Comparison of ENCODE assay signal across 18 cellular contexts in genomic region chr6:134079406-134079921, GRCh38. TPM values are rescaled to one million over a fixed set of nuclear protein-coding genes. Genes with fewer than 3 reads are reported as not detected.
DNase-seq lines count a peak whose midpoint lies in the region; ATAC-seq and TF ChIP-seq lines count a peak whose summit lies in the region.
"Had no signal": no experiment of that assay in that cellular context is flagged by ENCODE, and none has a peak within 500 bp of the region (broad histone marks: within the 10 kb centered on the region; RNA-seq: fewer than 3 reads in every experiment).

No MANE protein-coding gene starts in this region.

- H3K9ac ChIP-seq in SU-DHL-6 (ENCODE audit: low read length) (peak overlapping the region; percentile 3; the same call in 1 of the 2 replicates), neural progenitor cell (no peak overlapping the region)

- no peaks in the 10 kb centered on the region for H3K27me3 Mint-ChIP-seq in GM23338 (ENCODE audit: insufficient read depth, low read depth, poor library complexity)
- H3K27me3 Mint-ChIP-seq in neural progenitor cell (ENCODE audit: insufficient read depth, low read depth), result peaks cover 2% of the 10 kb centered on the region
- H3K27me3 Mint-ChIP-seq in CD4-positive, alpha-beta T cell, result no peaks in the 10 kb centered on the region

- H3K79me2 ChIP-seq in GM23338 (replicated peaks; ENCODE audit: insufficient read depth) (no peaks in the 10 kb centered on the region), SU-DHL-6 (ENCODE audit: insufficient read depth, low read length) (no peaks in the 10 kb centered on the region), neural progenitor cell (ENCODE audit: low read depth) (no peaks in the 10 kb centered on the region)

- CTCF ChIA-PET in CD4-positive, alpha-beta T cell (lab: Charles Lee), result no interaction called here

- H4K20me1 ChIP-seq in GM23338 (replicated peaks; ENCODE audit: insufficient read depth) (no peaks in the 10 kb centered on the region), SU-DHL-6 (ENCODE audit: low read depth, low read length) (no peaks in the 10 kb centered on the region), neural progenitor cell (ENCODE audit: low read depth) (no peaks in the 10 kb centered on the region)

- H3K27ac Mint-ChIP-seq in GM23338 (no peak overlapping the region), neural progenitor cell (no peak overlapping the region)
- H3K27ac Mint-ChIP-seq in CD4-positive, alpha-beta T cell, result no peak overlapping the region
- H3K27ac Mint-ChIP-seq: T-helper 17 cell had no signal

- TF ChIP-seq CTCF in GM23338 (conservative IDR thresholded peaks at IDR 0.05; ENCODE audit: low read depth in 2 of 2), result no peak
- TF ChIP-seq CTCF in SU-DHL-6 (IDR thresholded peaks at IDR 0.05; ENCODE audit: insufficient read depth, low read length, poor library complexity, severe bottlenecking), result no peak
- no peak for TF ChIP-seq CTCF in neural progenitor cell (IDR thresholded peaks at IDR 0.05)
- no peak for TF ChIP-seq CTCF in CD4-positive, alpha-beta T cell (IDR thresholded peaks at IDR 0.05)

- POLR2A ChIA-PET in CD4-positive, alpha-beta T cell (lab: Charles Lee), result no interaction called here

- H3K27me3 ChIP-seq in GM23338 (ENCODE audit: insufficient read depth), result no peaks in the 10 kb centered on the region
- H3K27me3 ChIP-seq in SU-DHL-6 (ENCODE audit: low read length), result no peaks in the 10 kb centered on the region
- H3K27me3 ChIP-seq in neural progenitor cell, result no peaks in the 10 kb centered on the region
- no peaks in the 10 kb centered on the region for H3K27me3 ChIP-seq in CD4-positive, alpha-beta T cell (ENCODE audit: control insufficient read depth, insufficient read depth, low read length)
- H3K27me3 ChIP-seq: Peyer's patch, SJSA1 had no signal

- H3K4me1 Mint-ChIP-seq in GM23338, result peaks cover 11% of the 10 kb centered on the region
- peaks cover 29% of the 10 kb centered on the region for H3K4me1 Mint-ChIP-seq in neural progenitor cell
- peaks cover 12% of the 10 kb centered on the region for H3K4me1 Mint-ChIP-seq in CD4-positive, alpha-beta T cell (ENCODE audit: low read depth)

- no peak for ATAC-seq in GM23338
- no peak for ATAC-seq in GM21360 (IDR thresholded peaks at IDR 0.05; ENCODE audit: unreplicated experiment)
- no peak for ATAC-seq in CD4-positive, alpha-beta T cell (ENCODE audit: poor library complexity)
- ATAC-seq: right cardiac atrium, T-helper 17 cell had no signal

- H3K9me2 ChIP-seq in GM23338 (ENCODE audit: insufficient read depth), result peaks cover 8% of the 10 kb centered on the region; the same call in 1 of the 2 replicates
- no peaks in the 10 kb centered on the region for H3K9me2 ChIP-seq in SU-DHL-6 (replicated peaks; ENCODE audit: insufficient read depth, low read length)

- H3K27ac ChIP-seq in GM23338 (ENCODE audit: low read depth) (no peak overlapping the region), SU-DHL-6 (ENCODE audit: low read depth, low read length) (peak overlapping the region; percentile 72), neural progenitor cell (no peak overlapping the region)
- no peak overlapping the region for H3K27ac ChIP-seq in CD4-positive, alpha-beta T cell (ENCODE audit: low read depth, low read length)
- H3K27ac ChIP-seq: HL-60, Peyer's patch, SJSA1 had no signal

- H3K9me3 ChIP-seq in SU-DHL-6 (ENCODE audit: insufficient read depth, low read length) (no peaks in the 10 kb centered on the region), neural progenitor cell (ENCODE audit: low read depth) (no peaks in the 10 kb centered on the region)
- no peaks in the 10 kb centered on the region for H3K9me3 ChIP-seq in CD4-positive, alpha-beta T cell (ENCODE audit: control insufficient read depth, low read length)
- H3K9me3 ChIP-seq: Peyer's patch, SJSA1 had no signal

- DNase-seq in GM23338 (ENCODE audit: low spot score) (no peak), NCI-H187 treated with DMSO at 0.1 percent for 48 hours (lab: John Stamatoyannopoulos, UW) (peak; percentile 66), neural progenitor cell (ENCODE audit: low spot score) (no peak), NCI-H1930 (lab: John Stamatoyannopoulos, UW) (no peak), hepatic stellate cell (ENCODE audit: low spot score) (no peak)
- no peak for DNase-seq in CD4-positive, alpha-beta T cell
- DNase-seq: amygdala; central memory CD4-positive, alpha-beta T cell; mesenchymal stem cell; NCI-H1694 treated with DMSO at 0.1 percent for 48 hours; right cardiac atrium; substantia nigra; T-helper 17 cell had no signal

- intact Hi-C loops in CD4-positive, alpha-beta T cell (cut with DNase I, micrococcal nuclease), result no loop called here

- H2AFZ ChIP-seq in GM23338 (0 out of 2 replicates have a peak overlapping the region, but pooled peaks have one; percentile 23), SU-DHL-6 (ENCODE audit: low read depth, low read length, severe bottlenecking) (peak overlapping the region; percentile 58), neural progenitor cell (replicated peaks) (no peak overlapping the region)

- H3K36me3 Mint-ChIP-seq in GM23338 (ENCODE audit: low read depth) (peaks cover 2% of the 10 kb centered on the region; the same call in 2 of the 3 replicates), neural progenitor cell (no peaks in the 10 kb centered on the region)
- no peaks in the 10 kb centered on the region for H3K36me3 Mint-ChIP-seq in CD4-positive, alpha-beta T cell (ENCODE audit: low read depth)

- H3K4me2 ChIP-seq in GM23338 (no peak overlapping the region), SU-DHL-6 (ENCODE audit: low read depth, low read length, poor library complexity, severe bottlenecking) (peak overlapping the region; percentile 62), neural progenitor cell (no peak overlapping the region)

- H3K4me3 Mint-ChIP-seq in GM23338 (no peak overlapping the region), neural progenitor cell (peak overlapping the region; percentile 25)
- no peak overlapping the region for H3K4me3 Mint-ChIP-seq in CD4-positive, alpha-beta T cell
- H3K4me3 Mint-ChIP-seq: T-helper 17 cell had no signal

- H3K4me1 ChIP-seq in GM23338 (ENCODE audit: insufficient read depth), result peaks cover 7% of the 10 kb centered on the region
- H3K4me1 ChIP-seq in neural progenitor cell, result peaks cover 23% of the 10 kb centered on the region
- H3K4me1 ChIP-seq: Peyer's patch had no signal

- peaks cover 5% of the 10 kb centered on the region; the same call in 2 of the 3 replicates for H3K9me3 Mint-ChIP-seq in GM23338
- H3K9me3 Mint-ChIP-seq in neural progenitor cell, result peaks cover 3% of the 10 kb centered on the region
- no peaks in the 10 kb centered on the region for H3K9me3 Mint-ChIP-seq in CD4-positive, alpha-beta T cell

- no peak overlapping the region for H3K4me3 ChIP-seq in GM23338
- H3K4me3 ChIP-seq in SU-DHL-6 (ENCODE audit: insufficient read depth, low read length, poor library complexity, severe bottlenecking), result peak overlapping the region; percentile 7
- H3K4me3 ChIP-seq in neural progenitor cell, result no peak overlapping the region
- H3K4me3 ChIP-seq: Peyer's patch, SJSA1 had no signal

- no peaks in the 10 kb centered on the region for H3K36me3 ChIP-seq in GM23338 (ENCODE audit: insufficient read depth)
- H3K36me3 ChIP-seq in SU-DHL-6 (ENCODE audit: low read length), result no peaks in the 10 kb centered on the region
- no peaks in the 10 kb centered on the region for H3K36me3 ChIP-seq in neural progenitor cell
- H3K36me3 ChIP-seq: Peyer's patch, SJSA1 had no signal

- H3F3A ChIP-seq in GM23338 (replicated peaks; ENCODE audit: low read depth), result no peaks in the 10 kb centered on the region
- peaks cover 8% of the 10 kb centered on the region for H3F3A ChIP-seq in SU-DHL-6 (ENCODE audit: insufficient read depth)
- H3F3A ChIP-seq in neural progenitor cell (ENCODE audit: low read depth), result peaks cover 16% of the 10 kb centered on the region

TF ChIP-seq in GM23338, 12 proteins besides CTCF, POLR2A, EP300 and RAD21 (continues in another document):
- no peak for TF ChIP-seq ETS1 (IDR thresholded peaks at IDR 0.05)

RNA-seq across cellular contexts. Expression of gene SLC2A12, which starts 27.0 kb away (rescaled TPM):
- 4.8 and 4.9 TPM in 2 replicates for total RNA-seq in GM23338 (2014; rRNA removed; shearing (Covaris generic))
- 2.8 and 2.9 TPM in 2 replicates for polyA plus RNA-seq in GM23338 (2016; fragmentation: Nextera tagmentation; extraction: Ambion mirVana)
- total RNA-seq in neural progenitor cell (ENCODE audit: low replicate concordance), result 26.0 and 29.2 TPM in 2 replicates
- total RNA-seq in CD4-positive, alpha-beta T cell, result not detected
- total RNA-seq: T-helper 17 cell had no signal
